In the genomic region with DNA sequence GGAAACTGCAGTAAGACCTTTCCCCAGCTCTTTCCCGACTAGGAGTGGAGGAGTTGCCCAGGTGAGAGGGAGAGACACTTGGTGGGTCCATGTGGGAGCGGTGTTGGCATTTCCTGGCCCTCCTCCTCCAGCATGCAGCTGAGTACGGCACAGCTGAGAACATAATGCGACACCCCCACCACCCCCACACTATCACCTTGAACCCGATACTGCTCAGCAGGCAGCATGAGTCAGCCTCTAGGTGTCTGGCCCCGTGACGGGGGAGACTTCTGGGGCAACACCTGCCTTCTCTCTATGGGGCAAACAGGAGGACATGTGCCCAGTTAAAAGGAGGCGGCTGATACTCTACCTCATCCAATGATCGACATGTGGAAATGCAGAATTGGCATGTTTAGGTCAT, we compare ENCODE assay signal across 27 cellular contexts.
"Had no signal": no experiment of that assay in that cellular context is flagged by ENCODE, and none has a peak within 500 bp of the region (broad histone marks: within the 10 kb centered on the region; RNA-seq: fewer than 3 reads in every experiment).

No MANE protein-coding gene starts in this region.

- H3K27ac ChIP-seq: colonic mucosa, esophagus squamous epithelium, gastroesophageal sphincter, heart right ventricle, neutrophil, ovary, suprapubic skin, tibial nerve had no signal

- DNase-seq: activated CD8-positive, alpha-beta memory T cell treated with anti-CD3 and anti-CD28 coated beads for 24 hours; activated CD8-positive, alpha-beta memory T cell treated with anti-CD3 and anti-CD28 coated beads, Interleukin-2, amount 50 U/mL, for 4 hours; activated naive CD4-positive, alpha-beta T cell treated with Interleukin-2 at 50 U/mL for 16 hours; activated naive CD8-positive, alpha-beta T cell treated with anti-CD3 and anti-CD28 coated beads for 36 hours; activated T-cell treated with anti-CD3 and anti-CD28 coated beads, Interleukin-2, amount 50 U/mL, for 4 hours; amniotic stem cell; colonic mucosa; dorsolateral prefrontal cortex; effector memory CD8-positive, alpha-beta T cell; esophagus squamous epithelium; heart right ventricle; kidney glomerular epithelial cell; left ventricle myocardium superior; mammary epithelial cell; midbrain; ovary; small intestine; stimulated activated CD4-positive, alpha-beta T cell treated with anti-CD3 and anti-CD28 coated beads, Interleukin-2, amount 100 ng/mL, for 24 hours; stimulated activated naive CD8-positive, alpha-beta T cell treated with anti-CD3 and anti-CD28 coated beads, Interleukin-15, amount 100 ng/mL, for 72 hours; T-helper 1 cell had no signal

- H3K4me1 ChIP-seq: colonic mucosa, suprapubic skin had no signal

- H3K9me3 Mint-ChIP-seq: activated naive CD8-positive, alpha-beta T cell treated with anti-CD3 and anti-CD28 coated beads for 36 hours; activated T-cell treated with anti-CD3 and anti-CD28 coated beads, Interleukin-2, amount 50 U/mL, for 4 hours; effector memory CD8-positive, alpha-beta T cell; natural killer cell treated with Interleukin-12 subunit alpha and Interleukin-12 subunit beta and Interleukin-15 and Interleukin-18, amount 100 ng/mL, for 72 hours; stimulated activated effector memory CD8-positive, alpha-beta T cell treated with anti-CD3 and anti-CD28 coated beads, Interleukin-12 subunit alpha, Interleukin-12 subunit beta, amount 100 ng/mL, for 72 hours; stimulated activated naive CD8-positive, alpha-beta T cell treated with anti-CD3 and anti-CD28 coated beads, Interleukin-15, amount 100 ng/mL, for 72 hours had no signal

- H3K4me1 Mint-ChIP-seq: activated naive CD8-positive, alpha-beta T cell treated with anti-CD3 and anti-CD28 coated beads for 36 hours; stimulated activated effector memory CD8-positive, alpha-beta T cell treated with anti-CD3 and anti-CD28 coated beads, Interleukin-12 subunit alpha, Interleukin-12 subunit beta, amount 100 ng/mL, for 72 hours; stimulated activated naive CD8-positive, alpha-beta T cell treated with anti-CD3 and anti-CD28 coated beads, Interleukin-15, amount 100 ng/mL, for 72 hours had no signal

- H3K9me3 ChIP-seq: colonic mucosa, esophagus squamous epithelium, gastroesophageal sphincter, heart right ventricle, neutrophil, ovary, suprapubic skin, tibial nerve had no signal

- H3K27ac Mint-ChIP-seq: activated naive CD8-positive, alpha-beta T cell treated with anti-CD3 and anti-CD28 coated beads for 36 hours; effector memory CD8-positive, alpha-beta T cell; natural killer cell treated with Interleukin-12 subunit alpha and Interleukin-12 subunit beta and Interleukin-15 and Interleukin-18, amount 100 ng/mL, for 72 hours; stimulated activated effector memory CD8-positive, alpha-beta T cell treated with anti-CD3 and anti-CD28 coated beads, Interleukin-12 subunit alpha, Interleukin-12 subunit beta, amount 100 ng/mL, for 72 hours had no signal

- H3K4me3 Mint-ChIP-seq: activated naive CD8-positive, alpha-beta T cell treated with anti-CD3 and anti-CD28 coated beads for 36 hours; activated T-cell treated with anti-CD3 and anti-CD28 coated beads, Interleukin-2, amount 50 U/mL, for 4 hours; effector memory CD8-positive, alpha-beta T cell; natural killer cell treated with Interleukin-12 subunit alpha and Interleukin-12 subunit beta and Interleukin-15 and Interleukin-18, amount 100 ng/mL, for 72 hours; stimulated activated effector memory CD8-positive, alpha-beta T cell treated with anti-CD3 and anti-CD28 coated beads, Interleukin-12 subunit alpha, Interleukin-12 subunit beta, amount 100 ng/mL, for 72 hours; stimulated activated naive CD8-positive, alpha-beta T cell treated with anti-CD3 and anti-CD28 coated beads, Interleukin-15, amount 100 ng/mL, for 72 hours had no signal

- H3K36me3 Mint-ChIP-seq: activated naive CD8-positive, alpha-beta T cell treated with anti-CD3 and anti-CD28 coated beads for 36 hours; natural killer cell treated with Interleukin-12 subunit alpha and Interleukin-12 subunit beta and Interleukin-15 and Interleukin-18, amount 100 ng/mL, for 72 hours; stimulated activated effector memory CD8-positive, alpha-beta T cell treated with anti-CD3 and anti-CD28 coated beads, Interleukin-12 subunit alpha, Interleukin-12 subunit beta, amount 100 ng/mL, for 72 hours had no signal

- H3K36me3 ChIP-seq: colonic mucosa, esophagus squamous epithelium, gastroesophageal sphincter, heart right ventricle, neutrophil, ovary, suprapubic skin, tibial nerve had no signal

- H3K4me3 ChIP-seq: colonic mucosa, dorsolateral prefrontal cortex, esophagus squamous epithelium, gastroesophageal sphincter, heart right ventricle, ovary, suprapubic skin, tibial nerve had no signal

- H3K27me3 ChIP-seq: colonic mucosa, dorsolateral prefrontal cortex, esophagus squamous epithelium, gastroesophageal sphincter, heart right ventricle, ovary, tibial nerve had no signal

- ATAC-seq: activated T-cell treated with anti-CD3 and anti-CD28 coated beads, Interleukin-2, amount 50 U/mL, for 4 hours; effector memory CD8-positive, alpha-beta T cell; gastroesophageal sphincter; heart right ventricle; left ventricle myocardium superior; natural killer cell treated with Interleukin-12 subunit alpha and Interleukin-12 subunit beta and Interleukin-15 and Interleukin-18, amount 100 ng/mL, for 72 hours; sciatic nerve; stimulated activated naive CD8-positive, alpha-beta T cell treated with anti-CD3 and anti-CD28 coated beads, Interleukin-15, amount 100 ng/mL, for 72 hours had no signal
